ENCODE assay signal across 16 cellular contexts in the genomic region with DNA sequence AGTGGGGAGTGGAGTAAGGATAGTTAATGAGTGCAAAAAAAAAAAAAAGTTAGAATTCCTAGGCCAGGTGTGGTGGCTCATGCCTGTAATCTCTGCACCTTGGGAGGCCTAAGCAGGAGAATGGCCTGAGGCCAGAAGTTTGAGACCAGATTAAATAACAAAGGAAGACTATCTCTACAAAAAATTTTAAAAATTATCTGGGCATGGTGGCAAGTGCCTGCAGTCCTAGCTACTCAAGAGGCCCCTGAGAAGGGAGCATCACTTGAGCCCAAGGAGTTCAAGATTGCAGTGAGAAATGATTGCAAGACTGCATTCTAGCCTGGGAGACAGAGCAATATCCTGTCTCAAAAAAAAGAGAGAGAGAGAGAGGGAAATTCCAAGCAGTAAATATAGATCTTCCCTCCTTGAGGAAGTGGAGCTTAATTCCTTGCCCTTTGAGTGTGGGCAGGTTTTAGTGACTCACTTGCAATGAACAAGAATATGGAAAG. TPM values are rescaled to one million over a fixed set of nuclear protein-coding genes. Genes with fewer than 3 reads are reported as not detected.
DNase-seq lines count a peak whose midpoint lies in the region; ATAC-seq, FAIRE-seq and TF ChIP-seq lines count a peak whose summit lies in the region.
"Had no signal": no experiment of that assay in that cellular context is flagged by ENCODE, and none has a peak within 500 bp of the region (broad histone marks: within the 10 kb centered on the region; RNA-seq: fewer than 3 reads in every experiment).

No MANE protein-coding gene starts in this region.

- no peak for TF ChIP-seq CTCF in BJ (IDR thresholded peaks at IDR 0.05; ENCODE audit: insufficient read depth, low read depth, low read length)
- TF ChIP-seq CTCF in H1 (IDR thresholded peaks at IDR 0.05; ENCODE audit: control extremely low read depth in 1 of 3, insufficient read depth in 1 of 3, low read depth in 1 of 3, low read length in 3 of 3), result no peak
- TF ChIP-seq CTCF in mesothelial cell of epicardium (IDR thresholded peaks at IDR 0.05; ENCODE audit: unreplicated experiment), result no peak
- no peak for TF ChIP-seq CTCF in right lobe of liver (IDR thresholded peaks at IDR 0.05)
- TF ChIP-seq CTCF in suprapubic skin (IDR thresholded peaks at IDR 0.05), result no peak
- no peak for TF ChIP-seq CTCF in body of pancreas (IDR thresholded peaks at IDR 0.05)

- peak overlapping the region; percentile 54; the same call in 1 of the 2 replicates for H2BK5ac ChIP-seq in H1 (ENCODE audit: low read depth, low read length)

- no peaks in the 10 kb centered on the region for H3K9me3 Mint-ChIP-seq in mesothelial cell of epicardium

- DNase-seq in BJ (ENCODE audit: low read depth) (peak; percentile 38), HT1080 (ENCODE audit: low read depth) (peak; percentile 79), H1 (ENCODE audit: low read depth in 1 of 2, low spot score in 2 of 2) (no peak), mesothelial cell of epicardium (ENCODE audit: low spot score in 2 of 2, unreplicated experiment in 2 of 2) (no peak), right lobe of liver (no peak), suprapubic skin (ENCODE audit: low spot score in 2 of 2) (no peak), body of pancreas (no peak)
- DNase-seq: activated CD4-positive, alpha-beta T cell treated with anti-CD3 and anti-CD28 coated beads for 48 hours; GDM1; Kasumi-1; NCI-H2171; stimulated activated CD4-positive, alpha-beta T cell treated with anti-CD3 and anti-CD28 coated beads, Interleukin-2, amount 100 ng/mL, for 24 hours; T-helper 2 cell had no signal

- H2BK12ac ChIP-seq in H1 (ENCODE audit: low read depth, low read length), result no peak overlapping the region; the same call in 1 of the 2 replicates

- H4K8ac ChIP-seq in H1 (ENCODE audit: extremely low read depth, insufficient read depth, low read length), result no peak overlapping the region

- H3K27me3 Mint-ChIP-seq in mesothelial cell of epicardium (ENCODE audit: low read depth), result no peaks in the 10 kb centered on the region
- H3K27me3 Mint-ChIP-seq: progenitor cell of endocrine pancreas had no signal

- 0 out of 7 replicates have a peak, but pooled peaks cover 0 to 2% (median 0%) of the 10 kb centered on the region in 4 experiments for H3K4me1 ChIP-seq in H1 (replicated peaks in 1 of 4; ENCODE audit: control insufficient read depth in 3 of 4, insufficient read depth in 4 of 4, low read length in 3 of 4)
- no peaks in the 10 kb centered on the region for H3K4me1 ChIP-seq in right lobe of liver
- H3K4me1 ChIP-seq in suprapubic skin, result no peaks in the 10 kb centered on the region
- peaks cover 3% of the 10 kb centered on the region for H3K4me1 ChIP-seq in body of pancreas

- no peaks in the 10 kb centered on the region; the same call in 1 of the 2 replicates for H3K23me2 ChIP-seq in H1 (ENCODE audit: low read depth, low read length)

- TF ChIP-seq POLR2A in H1 (IDR thresholded peaks at IDR 0.05; ENCODE audit: control extremely low read depth in 1 of 2, low read depth in 2 of 2, low read length in 2 of 2), result no peak
- no peak for TF ChIP-seq POLR2A in right lobe of liver (IDR thresholded peaks at IDR 0.05)
- TF ChIP-seq POLR2A in suprapubic skin (IDR thresholded peaks at IDR 0.05), result no peak
- no peak for TF ChIP-seq POLR2A in body of pancreas (IDR thresholded peaks at IDR 0.05)

- H3K14ac ChIP-seq in H1 (ENCODE audit: insufficient read length), result no peak overlapping the region

- 0 out of 4 replicates have a peak overlapping the region, but pooled peaks of 1 of the 2 experiments have one; percentile 17 for H3K4me2 ChIP-seq in H1 (ENCODE audit: insufficient read depth in 1 of 2, low read depth in 2 of 2, low read length in 2 of 2)

- H3K36me3 ChIP-seq in BJ (ENCODE audit: control insufficient read depth, insufficient read depth, low read length) (no peaks in the 10 kb centered on the region), H1 (ENCODE audit: control insufficient read depth in 2 of 4, insufficient read depth in 4 of 4, low read length in 3 of 4) (no peaks in the 10 kb centered on the region), right lobe of liver (no peaks in the 10 kb centered on the region), suprapubic skin (no peaks in the 10 kb centered on the region), body of pancreas (replicated peaks in 1 of 2; ENCODE audit: insufficient read depth in 1 of 2, low read depth in 2 of 2) (no peaks in the 10 kb centered on the region)
- H3K36me3 ChIP-seq: BLaER1 treated with 17β-estradiol and CSF1 and Interleukin-3, amounts not matched to agents 10 nM and 100 nM had no signal

- no peaks in the 10 kb centered on the region for H3K79me1 ChIP-seq in H1 (ENCODE audit: low read depth, low read length)

- H3K4me3 ChIP-seq in BJ (ENCODE audit: low read depth, low read length), result no peak overlapping the region
- no peak overlapping the region for H3K4me3 ChIP-seq in H1 (ENCODE audit: extremely low read depth in 1 of 4, insufficient read depth in 2 of 4, low read depth in 3 of 4, low read length in 4 of 4)
- no peak overlapping the region for H3K4me3 ChIP-seq in right lobe of liver
- no peak overlapping the region for H3K4me3 ChIP-seq in suprapubic skin
- H3K4me3 ChIP-seq in body of pancreas, result no peak overlapping the region
- H3K4me3 ChIP-seq: BLaER1 treated with 17β-estradiol and CSF1 and Interleukin-3, amounts not matched to agents 10 nM and 100 nM had no signal

- no peaks in the 10 kb centered on the region for H3K36me3 Mint-ChIP-seq in mesothelial cell of epicardium

- H4K91ac ChIP-seq in H1 (replicated peaks; ENCODE audit: insufficient read length, low read length), result no peak overlapping the region

- no peak overlapping the region for H3K56ac ChIP-seq in H1 (replicated peaks; ENCODE audit: insufficient read length, low read depth, low read length)

- H3K27me3 ChIP-seq in BJ (ENCODE audit: control insufficient read depth, insufficient read depth, low read length) (no peaks in the 10 kb centered on the region), H1 (replicated peaks in 1 of 4; ENCODE audit: control insufficient read depth in 3 of 4, extremely low read depth in 1 of 4, insufficient read depth in 3 of 4, low read length in 3 of 4) (no peaks in the 10 kb centered on the region), right lobe of liver (no peaks in the 10 kb centered on the region), suprapubic skin (no peaks in the 10 kb centered on the region), body of pancreas (no peaks in the 10 kb centered on the region)
- H3K27me3 ChIP-seq: BLaER1 treated with 17β-estradiol and CSF1 and Interleukin-3, amounts not matched to agents 10 nM and 100 nM had no signal

- ATAC-seq in right lobe of liver (no peak), GM19452 (IDR thresholded peaks at IDR 0.05; ENCODE audit: unreplicated experiment) (no peak), body of pancreas (no peak)

- H2AK5ac ChIP-seq in H1 (ENCODE audit: low read depth, low read length), result no peak overlapping the region

- H2BK120ac ChIP-seq in H1 (replicated peaks; ENCODE audit: low read depth, low read length), result no peak overlapping the region

- no peak for TF ChIP-seq RAD21 in H1 (IDR thresholded peaks at IDR 0.05 in 1 of 2, conservative IDR thresholded peaks at IDR 0.05 in 1 of 2; ENCODE audit: low read depth in 2 of 2, low read length in 2 of 2)

- peak overlapping the region; percentile 28 for H3K27ac Mint-ChIP-seq in mesothelial cell of epicardium
- H3K27ac Mint-ChIP-seq: progenitor cell of endocrine pancreas had no signal

- H2BK20ac ChIP-seq in H1 (ENCODE audit: low read length), result no peak overlapping the region

- intact Hi-C loops in right lobe of liver (cut with DNase I) (no loop called here), body of pancreas (cut with DNase I) (no loop called here)

- no peak overlapping the region for H2AFZ ChIP-seq in H1 (ENCODE audit: low read length)

- TF ChIP-seq EP300 in H1 (IDR thresholded peaks at IDR 0.05; ENCODE audit: borderline replicate concordance in 1 of 2, low read depth in 2 of 2, low read length in 2 of 2), result no peak
- no peak for TF ChIP-seq EP300 in suprapubic skin (IDR thresholded peaks at IDR 0.05)

- POLR2A ChIA-PET in BJ (lab: Charles Lee) (no interaction called here), H1 (lab: Charles Lee; ENCODE audit: partially characterized antibody) (interaction anchor here (1.1 kb wide), 1 partner anchor 19 kb away, joined by 3 read pairs; no protein-coding TSS in a partner anchor)

- no peaks in the 10 kb centered on the region for H4K20me1 ChIP-seq in H1 (replicated peaks in 1 of 2; ENCODE audit: control insufficient read depth in 1 of 2, insufficient read depth in 2 of 2, low read length in 2 of 2)
- H4K20me1 ChIP-seq: BLaER1 treated with 17β-estradiol and CSF1 and Interleukin-3, amounts not matched to agents 10 nM and 100 nM had no signal

- no peaks in the 10 kb centered on the region for H3K79me2 ChIP-seq in H1 (ENCODE audit: control insufficient read depth in 1 of 2, insufficient read depth in 2 of 2, low read length in 2 of 2)

- no peaks in the 10 kb centered on the region for H3K9me3 ChIP-seq in H1 (ENCODE audit: insufficient read depth in 2 of 2, low read depth in 1 of 2, low read length in 1 of 2)
- H3K9me3 ChIP-seq in right lobe of liver, result no peaks in the 10 kb centered on the region
- H3K9me3 ChIP-seq in suprapubic skin, result no peaks in the 10 kb centered on the region
- H3K9me3 ChIP-seq in body of pancreas, result no peaks in the 10 kb centered on the region

- H3K27ac ChIP-seq in H1 (ENCODE audit: low read depth, low read length), result no peak overlapping the region
- no peak overlapping the region for H3K27ac ChIP-seq in right lobe of liver
- H3K27ac ChIP-seq in suprapubic skin, result no peak overlapping the region
- no peak overlapping the region for H3K27ac ChIP-seq in body of pancreas
- H3K27ac ChIP-seq: BLaER1 treated with 17β-estradiol and CSF1 and Interleukin-3, amounts not matched to agents 10 nM and 100 nM had no signal

- CTCF ChIA-PET in BJ (lab: Yijun Ruan, JAX), result interaction anchor here (1.5 kb wide), 1 partner anchor 12 kb away, joined by 4 read pairs; no protein-coding TSS in a partner anchor
- CTCF ChIA-PET in H1 (lab: Charles Lee; ENCODE audit: partially characterized antibody), result no interaction called here

- no peak overlapping the region for H4K5ac ChIP-seq in H1 (ENCODE audit: insufficient read length, low read depth, low read length)

- no peak overlapping the region for H2BK15ac ChIP-seq in H1 (ENCODE audit: low read length)

- no peak overlapping the region for H3K23ac ChIP-seq in H1 (ENCODE audit: insufficient read length)

- FAIRE-seq in H1 (lab: Jason Lieb, UNC), result no peak

- no peak overlapping the region for H3K18ac ChIP-seq in H1 (ENCODE audit: extremely low read depth, low read length)

- peaks cover 19% of the 10 kb centered on the region for H3K4me1 Mint-ChIP-seq in mesothelial cell of epicardium

- H3K4me3 Mint-ChIP-seq in mesothelial cell of epicardium, result no peak overlapping the region

- H3K9ac ChIP-seq in H1 (replicated peaks in 1 of 4; ENCODE audit: extremely low read depth in 1 of 4, low read depth in 3 of 4, low read length in 3 of 4), result no peak overlapping the region
- H3K9ac ChIP-seq: BLaER1 treated with 17β-estradiol and CSF1 and Interleukin-3, amounts not matched to agents 10 nM and 100 nM had no signal

- H3K4ac ChIP-seq in H1 (replicated peaks; ENCODE audit: insufficient read length, low read depth, low read length), result no peak overlapping the region

RNA-seq across cellular contexts. Expression of a gene that starts 19.5 kb away (rescaled TPM):
- 4.2 and 5.1 TPM in 2 replicates for polyA plus RNA-seq in BJ (2011; rRNA removed)
- polyA minus RNA-seq in BJ (2011; rRNA and poly(A)+ RNA removed), result 4.5 and 5.0 TPM in 2 replicates
- 29.9 and 31.1 TPM in 2 replicates for total RNA-seq in HT1080 (2014; rRNA removed; shearing (Covaris generic))
- 20.7 and 21.1 TPM in 2 replicates for polyA plus RNA-seq in HT1080 (2015; cell fraction: cytosol; rRNA removed)
- 38.5 and 44.5 TPM in 2 replicates for polyA plus RNA-seq in HT1080 (2015; cell fraction: nucleus; rRNA removed)
- total RNA-seq in H1 (2021; fragmentation: NEBNext Ultra II Directional; extraction: Animal tissue kit (Norgen Biotek cat#: 25700)), result 32.1 and 32.4 TPM in 2 replicates
- 9.4 and 10.0 TPM in 2 replicates for polyA plus RNA-seq in H1 (2011; rRNA removed)
- polyA plus RNA-seq in H1 (2011; cell fraction: cytosol; rRNA removed), result 13.7 TPM
- 11.8 TPM for polyA plus RNA-seq in H1 (2011; cell fraction: nucleus; rRNA removed)
- 21.9 to 26.2 TPM (median 25.0 TPM) in 4 replicates for polyA plus RNA-seq in H1 (2012, experiment 1 of 2)
- 4.5 TPM for polyA plus RNA-seq in H1 (2012, experiment 2 of 2)
- polyA plus RNA-seq in H1 (2013, experiment 1 of 2), result 17.0 TPM
- polyA plus RNA-seq in H1 (2013, experiment 2 of 2), result 16.5 TPM
- 21.5 and 23.7 TPM in 2 replicates for polyA minus RNA-seq in H1 (2011; rRNA and poly(A)+ RNA removed)
- 8.5 TPM for polyA minus RNA-seq in H1 (2011; cell fraction: cytosol; rRNA and poly(A)+ RNA removed)
- polyA minus RNA-seq in H1 (2011; cell fraction: nucleus; rRNA and poly(A)+ RNA removed), result 20.4 TPM
- 23.3 to 23.9 TPM (median 23.8 TPM) in 3 replicates for total RNA-seq in mesothelial cell of epicardium
- 10 to 100 TPM in 2 of 6 experiments, 1 to 10 TPM in 4; 8.0 to 12.3 (median 8.9) TPM for total RNA-seq in right lobe of liver
- total RNA-seq in suprapubic skin, result 10 to 100 TPM; 14.2 to 17.5 (median 15.1) TPM
- 10 to 100 TPM; 11.5 to 13.7 TPM for total RNA-seq in body of pancreas

Comparison
In these comparisons a context has a peak if more than half of its experiments do, and no peak if none do; other contexts are left out.
1. DNase-seq: peak in BJ (single experiment) and HT1080 (single experiment); none in H1 (0 of 2), mesothelial cell of epicardium (0 of 2), right lobe of liver (0 of 3), suprapubic skin (0 of 2) and body of pancreas (0 of 4).